Comparison of ENCODE assay signal across 23 cellular contexts in genomic region chr22:27024982-27025381, GRCh38.
"Had no signal": no experiment of that assay in that cellular context is flagged by ENCODE, and none has a peak within 500 bp of the region (broad histone marks: within the 10 kb centered on the region; RNA-seq: fewer than 3 reads in every experiment).

No MANE protein-coding gene starts in this region.

- H3K4me3 ChIP-seq: esophagus squamous epithelium, gastroesophageal sphincter had no signal

- H3K9me3 ChIP-seq: esophagus squamous epithelium, gastroesophageal sphincter had no signal

- H3K4me3 Mint-ChIP-seq: activated CD4-positive, alpha-beta memory T cell treated with anti-CD3 and anti-CD28 coated beads, Interleukin-2, amount 10 ng/mL, durations not matched to agents 7 days and 5 days; activated CD4-positive, alpha-beta T cell treated with anti-CD3 and anti-CD28 coated beads, Interleukin-2, amount 10 ng/mL, durations not matched to agents 7 days and 5 days; activated naive CD4-positive, alpha-beta T cell treated with anti-CD3 and anti-CD28 coated beads, Interleukin-2, amount 10 ng/mL, durations not matched to agents 7 days and 5 days; activated naive CD8-positive, alpha-beta T cell treated with anti-CD3 and anti-CD28 coated beads, Interleukin-2, amount 10 ng/mL, durations not matched to agents 7 days and 5 days; activated T-cell treated with anti-CD3 and anti-CD28 coated beads, Interleukin-2, amount 50 U/mL, for 24 hours; activated T-cell treated with anti-CD3 and anti-CD28 coated beads, Interleukin-2, amount 50 U/mL, for 72 hours had no signal

- H3K4me1 ChIP-seq: esophagus squamous epithelium, gastroesophageal sphincter had no signal

- H3K27me3 ChIP-seq: gastroesophageal sphincter had no signal

- H3K36me3 ChIP-seq: esophagus squamous epithelium, gastroesophageal sphincter had no signal

- DNase-seq: activated CD4-positive, alpha-beta memory T cell treated with anti-CD3 and anti-CD28 coated beads, Interleukin-2, amount 10 ng/mL, durations not matched to agents 7 days and 5 days; activated CD4-positive, alpha-beta T cell treated with anti-CD3 and anti-CD28 coated beads for 1 hour; activated CD4-positive, alpha-beta T cell treated with anti-CD3 and anti-CD28 coated beads for 4 hours; activated CD4-positive, alpha-beta T cell treated with anti-CD3 and anti-CD28 coated beads, Interleukin-2, amount 10 ng/mL, durations not matched to agents 7 days and 5 days; activated CD4-positive, alpha-beta T cell treated with anti-CD3 and anti-CD28 coated beads, Interleukin-2, amount 50 U/mL, for 4 hours; activated CD8-positive, alpha-beta memory T cell treated with anti-CD3 and anti-CD28 coated beads, Interleukin-2, amount 50 U/mL, for 48 hours; activated gamma-delta T cell; activated naive CD4-positive, alpha-beta T cell; activated naive CD4-positive, alpha-beta T cell treated with anti-CD3 and anti-CD28 coated beads, Interleukin-2, amount 10 ng/mL, durations not matched to agents 7 days and 5 days; activated naive CD8-positive, alpha-beta T cell treated with anti-CD3 and anti-CD28 coated beads, Interleukin-2, amount 10 ng/mL, durations not matched to agents 7 days and 5 days; activated T-cell treated with anti-CD3 and anti-CD28 coated beads for 4 hours; activated T-cell treated with anti-CD3 and anti-CD28 coated beads, Interleukin-2, amount 50 U/mL, for 24 hours; activated T-cell treated with anti-CD3 and anti-CD28 coated beads, Interleukin-2, amount 50 U/mL, for 72 hours; caudate nucleus; cortex of kidney; dermis blood vessel endothelial cell; effector CD8-positive, alpha-beta T cell; esophagus squamous epithelium; foreskin melanocyte; T-helper 2 cell had no signal

- H3K9me3 Mint-ChIP-seq: activated CD4-positive, alpha-beta memory T cell treated with anti-CD3 and anti-CD28 coated beads, Interleukin-2, amount 10 ng/mL, durations not matched to agents 7 days and 5 days; activated CD4-positive, alpha-beta T cell treated with anti-CD3 and anti-CD28 coated beads, Interleukin-2, amount 10 ng/mL, durations not matched to agents 7 days and 5 days; activated naive CD8-positive, alpha-beta T cell treated with anti-CD3 and anti-CD28 coated beads, Interleukin-2, amount 10 ng/mL, durations not matched to agents 7 days and 5 days; activated T-cell treated with anti-CD3 and anti-CD28 coated beads, Interleukin-2, amount 50 U/mL, for 24 hours had no signal

- H3K27ac ChIP-seq: epithelial cell of prostate, esophagus squamous epithelium, gastroesophageal sphincter had no signal

- H3K4me1 Mint-ChIP-seq: activated CD4-positive, alpha-beta memory T cell treated with anti-CD3 and anti-CD28 coated beads, Interleukin-2, amount 10 ng/mL, durations not matched to agents 7 days and 5 days; activated CD4-positive, alpha-beta T cell treated with anti-CD3 and anti-CD28 coated beads, Interleukin-2, amount 10 ng/mL, durations not matched to agents 7 days and 5 days; activated naive CD4-positive, alpha-beta T cell treated with anti-CD3 and anti-CD28 coated beads, Interleukin-2, amount 10 ng/mL, durations not matched to agents 7 days and 5 days; activated naive CD8-positive, alpha-beta T cell treated with anti-CD3 and anti-CD28 coated beads, Interleukin-2, amount 10 ng/mL, durations not matched to agents 7 days and 5 days had no signal

- ATAC-seq: activated naive CD4-positive, alpha-beta T cell treated with anti-CD3 and anti-CD28 coated beads, Interleukin-2, amount 50 U/mL, for 72 hours; activated T-cell treated with anti-CD3 and anti-CD28 coated beads, Interleukin-2, amount 50 U/mL, for 72 hours; gastroesophageal sphincter had no signal

- H3K36me3 Mint-ChIP-seq: activated naive CD4-positive, alpha-beta T cell treated with anti-CD3 and anti-CD28 coated beads, Interleukin-2, amount 10 ng/mL, durations not matched to agents 7 days and 5 days; activated naive CD4-positive, alpha-beta T cell treated with anti-CD3 and anti-CD28 coated beads, Interleukin-2, amount 50 U/mL, for 72 hours; activated naive CD8-positive, alpha-beta T cell treated with anti-CD3 and anti-CD28 coated beads, Interleukin-2, amount 10 ng/mL, durations not matched to agents 7 days and 5 days had no signal

- H3K27ac Mint-ChIP-seq: activated CD4-positive, alpha-beta memory T cell treated with anti-CD3 and anti-CD28 coated beads, Interleukin-2, amount 10 ng/mL, durations not matched to agents 7 days and 5 days; activated CD4-positive, alpha-beta T cell treated with anti-CD3 and anti-CD28 coated beads, Interleukin-2, amount 10 ng/mL, durations not matched to agents 7 days and 5 days; activated naive CD4-positive, alpha-beta T cell treated with anti-CD3 and anti-CD28 coated beads, Interleukin-2, amount 10 ng/mL, durations not matched to agents 7 days and 5 days; activated naive CD4-positive, alpha-beta T cell treated with anti-CD3 and anti-CD28 coated beads, Interleukin-2, amount 50 U/mL, for 72 hours; activated naive CD8-positive, alpha-beta T cell treated with anti-CD3 and anti-CD28 coated beads, Interleukin-2, amount 10 ng/mL, durations not matched to agents 7 days and 5 days; activated T-cell treated with anti-CD3 and anti-CD28 coated beads, Interleukin-2, amount 50 U/mL, for 24 hours; activated T-cell treated with anti-CD3 and anti-CD28 coated beads, Interleukin-2, amount 50 U/mL, for 72 hours had no signal
